ENCODE assay signal across 1 cellular context in the genomic region with DNA sequence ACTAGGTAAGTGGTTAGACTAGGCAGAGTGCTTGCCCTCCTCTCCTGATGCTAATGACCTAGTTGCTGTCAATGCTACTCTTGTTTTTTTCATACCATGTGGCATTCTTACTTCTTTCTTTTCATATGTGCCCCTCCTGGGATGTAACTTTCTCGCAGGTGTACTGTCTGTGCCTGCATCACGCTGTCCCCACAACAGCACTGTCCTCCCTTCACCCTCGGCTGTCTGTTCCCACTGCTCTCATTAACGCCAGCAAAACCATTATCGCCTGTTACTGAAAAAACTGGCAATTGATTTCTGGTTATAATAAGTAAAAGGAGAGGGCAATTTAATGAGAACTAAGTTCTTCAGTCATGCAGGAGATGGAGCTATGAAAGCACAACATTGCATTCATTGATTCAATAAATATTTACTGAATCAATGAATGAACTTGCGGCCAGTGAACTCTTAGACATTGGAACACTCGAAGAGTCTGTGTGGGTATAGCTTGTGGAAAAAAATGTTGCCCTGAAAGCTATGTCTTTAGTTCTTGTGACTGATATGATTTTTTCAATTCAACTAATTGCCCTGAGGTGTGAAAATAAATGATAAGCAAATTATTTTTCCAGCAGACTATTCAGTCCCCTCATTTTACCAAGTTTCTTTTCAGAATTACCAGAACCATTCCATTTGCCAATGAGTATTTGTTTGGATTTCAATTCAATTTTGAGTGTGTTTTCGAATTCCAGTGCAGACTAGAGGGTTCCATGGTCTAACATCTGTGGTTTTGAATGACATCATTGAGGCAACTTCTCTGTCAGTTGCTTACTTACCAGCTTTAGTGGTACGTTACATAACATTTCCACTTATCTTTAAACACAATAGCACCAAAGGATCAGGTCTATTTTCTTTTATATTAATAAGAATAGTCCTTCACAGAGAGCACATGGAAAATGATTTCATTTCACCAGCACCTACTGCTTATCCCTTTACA.
TF ChIP-seq lines count a peak whose summit lies in the region.

No MANE protein-coding gene starts in this region.

TF ChIP-seq in HepG2, 621 proteins besides CTCF, POLR2A, EP300 and RAD21 (continued from another document and continues in another):
- TF ChIP-seq, protein P1, sequence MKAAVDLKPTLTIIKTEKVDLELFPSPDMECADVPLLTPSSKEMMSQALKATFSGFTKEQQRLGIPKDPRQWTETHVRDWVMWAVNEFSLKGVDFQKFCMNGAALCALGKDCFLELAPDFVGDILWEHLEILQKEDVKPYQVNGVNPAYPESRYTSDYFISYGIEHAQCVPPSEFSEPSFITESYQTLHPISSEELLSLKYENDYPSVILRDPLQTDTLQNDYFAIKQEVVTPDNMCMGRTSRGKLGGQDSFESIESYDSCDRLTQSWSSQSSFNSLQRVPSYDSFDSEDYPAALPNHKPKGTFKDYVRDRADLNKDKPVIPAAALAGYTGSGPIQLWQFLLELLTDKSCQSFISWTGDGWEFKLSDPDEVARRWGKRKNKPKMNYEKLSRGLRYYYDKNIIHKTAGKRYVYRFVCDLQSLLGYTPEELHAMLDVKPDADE (CRISPR knock-in tag; IDR thresholded peaks at IDR 0.05), result no peak
- TF ChIP-seq, protein P2, sequence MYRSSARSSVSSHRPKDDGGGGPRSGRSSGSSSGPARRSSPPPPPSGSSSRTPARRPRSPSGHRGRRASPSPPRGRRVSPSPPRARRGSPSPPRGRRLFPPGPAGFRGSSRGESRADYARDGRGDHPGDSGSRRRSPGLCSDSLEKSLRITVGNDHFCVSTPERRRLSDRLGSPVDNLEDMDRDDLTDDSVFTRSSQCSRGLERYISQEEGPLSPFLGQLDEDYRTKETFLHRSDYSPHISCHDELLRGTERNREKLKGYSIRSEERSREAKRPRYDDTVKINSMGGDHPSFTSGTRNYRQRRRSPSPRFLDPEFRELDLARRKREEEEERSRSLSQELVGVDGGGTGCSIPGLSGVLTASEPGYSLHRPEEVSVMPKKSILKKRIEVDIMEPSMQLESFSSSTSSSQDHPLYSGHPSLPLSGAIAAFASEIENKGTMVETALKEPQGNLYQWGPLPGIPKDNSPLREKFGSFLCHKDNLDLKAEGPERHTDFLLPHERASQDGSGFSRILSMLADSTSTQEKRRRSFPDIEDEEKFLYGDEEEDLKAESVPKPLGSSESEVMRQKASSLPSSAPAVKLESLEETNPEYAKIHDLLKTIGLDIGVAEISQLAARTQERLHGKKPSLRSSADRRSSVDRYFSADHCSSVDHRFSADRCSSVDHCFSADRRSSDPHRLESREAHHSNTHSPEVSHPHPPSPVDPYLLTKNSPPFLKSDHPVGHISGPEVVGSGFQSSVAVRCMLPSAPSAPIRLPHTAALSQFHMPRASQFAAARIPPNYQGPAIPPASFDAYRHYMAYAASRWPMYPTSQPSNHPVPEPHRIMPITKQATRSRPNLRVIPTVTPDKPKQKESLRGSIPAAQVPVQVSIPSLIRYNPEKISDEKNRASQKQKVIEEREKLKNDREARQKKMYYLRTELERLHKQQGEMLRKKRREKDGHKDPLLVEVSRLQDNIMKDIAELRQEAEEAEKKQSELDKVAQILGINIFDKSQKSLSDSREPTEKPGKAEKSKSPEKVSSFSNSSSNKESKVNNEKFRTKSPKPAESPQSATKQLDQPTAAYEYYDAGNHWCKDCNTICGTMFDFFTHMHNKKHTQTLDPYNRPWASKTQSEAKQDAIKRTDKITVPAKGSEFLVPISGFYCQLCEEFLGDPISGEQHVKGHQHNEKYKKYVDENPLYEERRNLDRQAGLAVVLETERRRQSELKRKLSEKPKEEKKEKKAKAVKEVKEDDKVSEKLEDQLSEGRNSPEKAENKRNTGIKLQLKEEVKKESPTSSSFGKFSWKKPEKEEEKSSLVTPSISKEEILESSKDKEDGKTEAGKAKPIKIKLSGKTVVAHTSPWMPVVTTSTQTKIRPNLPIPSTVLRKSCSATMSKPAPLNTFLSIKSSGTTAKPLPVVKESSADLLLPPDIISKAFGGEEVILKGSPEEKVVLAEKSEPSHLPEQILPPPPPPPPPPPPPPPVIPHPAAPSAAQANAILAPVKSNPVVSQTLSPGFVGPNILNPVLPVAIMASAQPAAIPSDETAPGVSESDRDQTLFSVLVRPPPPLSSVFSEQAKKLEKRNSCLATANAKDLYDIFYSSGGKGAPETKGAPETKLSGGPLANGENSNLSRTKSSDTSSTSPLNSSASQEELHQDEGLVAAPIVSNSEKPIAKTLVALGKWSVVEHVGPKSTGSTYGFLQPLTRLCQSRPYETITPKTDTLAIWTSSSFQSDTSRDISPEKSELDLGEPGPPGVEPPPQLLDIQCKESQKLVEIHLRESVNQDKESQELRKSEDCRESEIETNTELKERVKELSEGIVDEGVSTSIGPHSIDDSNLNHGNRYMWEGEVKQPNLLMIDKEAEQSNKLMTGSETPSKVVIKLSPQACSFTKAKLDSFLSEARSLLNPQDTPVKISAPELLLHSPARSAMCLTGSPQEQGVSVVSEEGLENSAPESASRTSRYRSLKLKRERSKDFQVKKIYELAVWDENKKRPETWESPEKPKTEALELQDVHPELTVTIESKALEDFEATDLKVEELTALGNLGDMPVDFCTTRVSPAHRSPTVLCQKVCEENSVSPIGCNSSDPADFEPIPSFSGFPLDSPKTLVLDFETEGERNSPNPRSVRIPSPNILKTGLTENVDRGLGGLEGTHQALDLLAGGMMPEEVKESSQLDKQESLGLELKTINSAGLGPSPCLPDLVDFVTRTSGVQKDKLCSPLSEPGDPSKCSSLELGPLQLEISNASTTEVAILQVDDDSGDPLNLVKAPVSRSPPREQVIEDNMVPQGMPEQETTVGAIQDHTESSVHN (CRISPR knock-in tag; IDR thresholded peaks at IDR 0.05), result no peak
- TF ChIP-seq FOXO1 (CRISPR knock-in tag; IDR thresholded peaks at IDR 0.05) (no peak), ZBTB3 (CRISPR knock-in tag; IDR thresholded peaks at IDR 0.05; ENCODE audit: borderline replicate concordance, low read depth) (no peak), ZNF501 (CRISPR knock-in tag; IDR thresholded peaks at IDR 0.05) (no peak), HCFC1 (IDR thresholded peaks at IDR 0.05; ENCODE audit: low read depth, low read length) (no peak), KDM2A (CRISPR knock-in tag; IDR thresholded peaks at IDR 0.05; ENCODE audit: borderline replicate concordance, low read depth) (no peak), SAFB2 (CRISPR knock-in tag; IDR thresholded peaks at IDR 0.05; ENCODE audit: borderline replicate concordance, low read depth) (no peak), NFATC3 (CRISPR knock-in tag; IDR thresholded peaks at IDR 0.05) (no peak), RBFOX2 (IDR thresholded peaks at IDR 0.05; ENCODE audit: low read depth, low read length) (no peak), KDM5B (CRISPR knock-in tag; IDR thresholded peaks at IDR 0.05; ENCODE audit: borderline replicate concordance) (no peak), NONO (IDR thresholded peaks at IDR 0.05) (no peak), NONO (CRISPR knock-in tag; conservative IDR thresholded peaks at IDR 0.05) (no peak), ZMYM3 (CRISPR knock-in tag; IDR thresholded peaks at IDR 0.05) (no peak), KAT2B (IDR thresholded peaks at IDR 0.05; ENCODE audit: borderline replicate concordance, low read depth, low read length) (peak; percentile 94), CENPT (CRISPR knock-in tag; IDR thresholded peaks at IDR 0.05; ENCODE audit: low read depth) (no peak), PITX1 (CRISPR knock-in tag; IDR thresholded peaks at IDR 0.05) (no peak), ZBTB8A (CRISPR knock-in tag; IDR thresholded peaks at IDR 0.05; ENCODE audit: borderline replicate concordance, low read depth) (no peak)
- TF ChIP-seq, protein P3, sequence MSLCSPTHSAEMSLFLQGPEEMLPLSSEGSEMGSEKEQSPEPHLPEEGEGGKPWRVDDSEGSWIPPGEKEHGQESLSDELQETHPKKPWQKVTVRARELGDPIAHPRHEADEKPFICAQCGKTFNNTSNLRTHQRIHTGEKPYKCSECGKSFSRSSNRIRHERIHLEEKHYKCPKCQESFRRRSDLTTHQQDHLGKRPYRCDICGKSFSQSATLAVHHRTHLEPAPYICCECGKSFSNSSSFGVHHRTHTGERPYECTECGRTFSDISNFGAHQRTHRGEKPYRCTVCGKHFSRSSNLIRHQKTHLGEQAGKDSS (CRISPR knock-in tag; IDR thresholded peaks at IDR 0.05; ENCODE audit: borderline replicate concordance, low read depth), result no peak
- TF ChIP-seq, protein P4, sequence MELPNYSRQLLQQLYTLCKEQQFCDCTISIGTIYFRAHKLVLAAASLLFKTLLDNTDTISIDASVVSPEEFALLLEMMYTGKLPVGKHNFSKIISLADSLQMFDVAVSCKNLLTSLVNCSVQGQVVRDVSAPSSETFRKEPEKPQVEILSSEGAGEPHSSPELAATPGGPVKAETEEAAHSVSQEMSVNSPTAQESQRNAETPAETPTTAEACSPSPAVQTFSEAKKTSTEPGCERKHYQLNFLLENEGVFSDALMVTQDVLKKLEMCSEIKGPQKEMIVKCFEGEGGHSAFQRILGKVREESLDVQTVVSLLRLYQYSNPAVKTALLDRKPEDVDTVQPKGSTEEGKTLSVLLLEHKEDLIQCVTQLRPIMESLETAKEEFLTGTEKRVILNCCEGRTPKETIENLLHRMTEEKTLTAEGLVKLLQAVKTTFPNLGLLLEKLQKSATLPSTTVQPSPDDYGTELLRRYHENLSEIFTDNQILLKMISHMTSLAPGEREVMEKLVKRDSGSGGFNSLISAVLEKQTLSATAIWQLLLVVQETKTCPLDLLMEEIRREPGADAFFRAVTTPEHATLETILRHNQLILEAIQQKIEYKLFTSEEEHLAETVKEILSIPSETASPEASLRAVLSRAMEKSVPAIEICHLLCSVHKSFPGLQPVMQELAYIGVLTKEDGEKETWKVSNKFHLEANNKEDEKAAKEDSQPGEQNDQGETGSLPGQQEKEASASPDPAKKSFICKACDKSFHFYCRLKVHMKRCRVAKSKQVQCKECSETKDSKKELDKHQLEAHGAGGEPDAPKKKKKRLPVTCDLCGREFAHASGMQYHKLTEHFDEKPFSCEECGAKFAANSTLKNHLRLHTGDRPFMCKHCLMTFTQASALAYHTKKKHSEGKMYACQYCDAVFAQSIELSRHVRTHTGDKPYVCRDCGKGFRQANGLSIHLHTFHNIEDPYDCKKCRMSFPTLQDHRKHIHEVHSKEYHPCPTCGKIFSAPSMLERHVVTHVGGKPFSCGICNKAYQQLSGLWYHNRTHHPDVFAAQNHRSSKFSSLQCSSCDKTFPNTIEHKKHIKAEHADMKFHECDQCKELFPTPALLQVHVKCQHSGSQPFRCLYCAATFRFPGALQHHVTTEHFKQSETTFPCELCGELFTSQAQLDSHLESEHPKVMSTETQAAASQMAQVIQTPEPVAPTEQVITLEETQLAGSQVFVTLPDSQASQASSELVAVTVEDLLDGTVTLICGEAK (IDR thresholded peaks at IDR 0.05), result no peak
- TF ChIP-seq, protein P4 (CRISPR knock-in tag; IDR thresholded peaks at IDR 0.05), result no peak
- TF ChIP-seq, protein P5, sequence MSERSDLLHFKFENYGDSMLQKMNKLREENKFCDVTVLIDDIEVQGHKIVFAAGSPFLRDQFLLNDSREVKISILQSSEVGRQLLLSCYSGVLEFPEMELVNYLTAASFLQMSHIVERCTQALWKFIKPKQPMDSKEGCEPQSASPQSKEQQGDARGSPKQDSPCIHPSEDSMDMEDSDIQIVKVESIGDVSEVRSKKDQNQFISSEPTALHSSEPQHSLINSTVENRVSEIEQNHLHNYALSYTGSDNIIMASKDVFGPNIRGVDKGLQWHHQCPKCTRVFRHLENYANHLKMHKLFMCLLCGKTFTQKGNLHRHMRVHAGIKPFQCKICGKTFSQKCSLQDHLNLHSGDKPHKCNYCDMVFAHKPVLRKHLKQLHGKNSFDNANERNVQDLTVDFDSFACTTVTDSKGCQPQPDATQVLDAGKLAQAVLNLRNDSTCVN (CRISPR knock-in tag; IDR thresholded peaks at IDR 0.05; ENCODE audit: borderline replicate concordance), result no peak
- TF ChIP-seq, protein P6, sequence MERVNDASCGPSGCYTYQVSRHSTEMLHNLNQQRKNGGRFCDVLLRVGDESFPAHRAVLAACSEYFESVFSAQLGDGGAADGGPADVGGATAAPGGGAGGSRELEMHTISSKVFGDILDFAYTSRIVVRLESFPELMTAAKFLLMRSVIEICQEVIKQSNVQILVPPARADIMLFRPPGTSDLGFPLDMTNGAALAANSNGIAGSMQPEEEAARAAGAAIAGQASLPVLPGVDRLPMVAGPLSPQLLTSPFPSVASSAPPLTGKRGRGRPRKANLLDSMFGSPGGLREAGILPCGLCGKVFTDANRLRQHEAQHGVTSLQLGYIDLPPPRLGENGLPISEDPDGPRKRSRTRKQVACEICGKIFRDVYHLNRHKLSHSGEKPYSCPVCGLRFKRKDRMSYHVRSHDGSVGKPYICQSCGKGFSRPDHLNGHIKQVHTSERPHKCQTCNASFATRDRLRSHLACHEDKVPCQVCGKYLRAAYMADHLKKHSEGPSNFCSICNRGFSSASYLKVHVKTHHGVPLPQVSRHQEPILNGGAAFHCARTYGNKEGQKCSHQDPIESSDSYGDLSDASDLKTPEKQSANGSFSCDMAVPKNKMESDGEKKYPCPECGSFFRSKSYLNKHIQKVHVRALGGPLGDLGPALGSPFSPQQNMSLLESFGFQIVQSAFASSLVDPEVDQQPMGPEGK (CRISPR knock-in tag; IDR thresholded peaks at IDR 0.05), result no peak
